13 cellular contexts compared by ENCODE assay signal in genomic region chr19:33408116-33408515, GRCh38. TPM values are rescaled to one million over a fixed set of nuclear protein-coding genes. Genes with fewer than 3 reads are reported as not detected.
DNase-seq lines count a peak whose midpoint lies in the region; ATAC-seq and TF ChIP-seq lines count a peak whose summit lies in the region.
"Had no signal": no experiment of that assay in that cellular context is flagged by ENCODE, and none has a peak within 500 bp of the region (broad histone marks: within the 10 kb centered on the region; RNA-seq: fewer than 3 reads in every experiment).

No MANE protein-coding gene starts in this region.

- peaks cover 0 to 33% (median 0%) of the 10 kb centered on the region in 11 experiments; a peak in 8 of 22 replicates for H4K20me1 ChIP-seq in BLaER1 treated with 17β-estradiol and CSF1 and Interleukin-3, amounts not matched to agents 10 nM and 100 nM

- H3K27ac ChIP-seq in BLaER1 treated with 17β-estradiol and CSF1 and Interleukin-3, amounts not matched to agents 10 nM and 100 nM, result 0 out of 22 replicates have a peak overlapping the region, but pooled peaks of 1 of the 11 experiments have one; percentile 7
- H3K27ac ChIP-seq in right cardiac atrium (ENCODE audit: low read length), result no peak overlapping the region
- H3K27ac ChIP-seq in aorta (ENCODE audit: low read depth in 1 of 2, low read length in 2 of 2), result no peak overlapping the region
- H3K27ac ChIP-seq: C4-2B had no signal

- H3K27ac Mint-ChIP-seq in activated CD4-positive, alpha-beta T cell treated with anti-CD3 and anti-CD28 coated beads, Interleukin-2, amount 10 ng/mL, durations not matched to agents 24 days and 14 days, result no peak overlapping the region
- H3K27ac Mint-ChIP-seq: CD4-positive, alpha-beta memory T cell had no signal

- H3K9ac ChIP-seq in BLaER1 treated with 17β-estradiol and CSF1 and Interleukin-3, amounts not matched to agents 10 nM and 100 nM, result peak overlapping the region in 7 of 11 experiments; percentile 8 to 44 (median 30); a peak in 5 of 22 replicates

- ATAC-seq in Right ventricle myocardium superior (ENCODE audit: poor library complexity) (no peak), right cardiac atrium (no peak), aorta (ENCODE audit: low FRiP score) (no peak)

- H3K4me3 Mint-ChIP-seq in activated CD4-positive, alpha-beta T cell treated with anti-CD3 and anti-CD28 coated beads, Interleukin-2, amount 10 ng/mL, durations not matched to agents 24 days and 14 days, result no peak overlapping the region
- H3K4me3 Mint-ChIP-seq: CD4-positive, alpha-beta memory T cell; H9 had no signal

- no peaks in the 10 kb centered on the region for H3K4me1 Mint-ChIP-seq in activated CD4-positive, alpha-beta T cell treated with anti-CD3 and anti-CD28 coated beads, Interleukin-2, amount 10 ng/mL, durations not matched to agents 24 days and 14 days

- no peaks in the 10 kb centered on the region for H3K36me3 Mint-ChIP-seq in activated CD4-positive, alpha-beta T cell treated with anti-CD3 and anti-CD28 coated beads, Interleukin-2, amount 10 ng/mL, durations not matched to agents 24 days and 14 days (ENCODE audit: low read depth)

- H3K27me3 ChIP-seq in BLaER1 treated with 17β-estradiol and CSF1 and Interleukin-3, amounts not matched to agents 10 nM and 100 nM, result no peaks in the 10 kb centered on the region
- H3K27me3 ChIP-seq in right cardiac atrium (ENCODE audit: control insufficient read depth, insufficient read depth) (no peaks in the 10 kb centered on the region), aorta (ENCODE audit: control insufficient read depth in 1 of 2, insufficient read depth in 2 of 2, low read length in 1 of 2) (no peaks in the 10 kb centered on the region)

- no peaks in the 10 kb centered on the region for H3K9me3 Mint-ChIP-seq in activated CD4-positive, alpha-beta T cell treated with anti-CD3 and anti-CD28 coated beads, Interleukin-2, amount 10 ng/mL, durations not matched to agents 24 days and 14 days
- H3K9me3 Mint-ChIP-seq: CD4-positive, alpha-beta memory T cell; H9 had no signal

- POLR2A ChIA-PET in HEK293T (lab: Yijun Ruan, JAX), result no interaction called here

- H3K27me3 Mint-ChIP-seq in activated CD4-positive, alpha-beta T cell treated with anti-CD3 and anti-CD28 coated beads, Interleukin-2, amount 10 ng/mL, durations not matched to agents 24 days and 14 days, result no peaks in the 10 kb centered on the region
- H3K27me3 Mint-ChIP-seq: CD4-positive, alpha-beta memory T cell had no signal

- peaks cover 0 to 24% (median 0%) of the 10 kb centered on the region in 11 experiments; a peak in 6 of 22 replicates for H3K36me3 ChIP-seq in BLaER1 treated with 17β-estradiol and CSF1 and Interleukin-3, amounts not matched to agents 10 nM and 100 nM
- no peaks in the 10 kb centered on the region for H3K36me3 ChIP-seq in aorta (ENCODE audit: control insufficient read depth in 1 of 2, insufficient read depth in 2 of 2, low read length in 1 of 2)

- H3K4me2 ChIP-seq in BLaER1 treated with 17β-estradiol and CSF1 and Interleukin-3, amounts not matched to agents 10 nM and 100 nM, result peak overlapping the region in 5 of 11 experiments; percentile 15 to 59 (median 44); a peak in 10 of 22 replicates

- CTCF ChIA-PET in HEK293T (lab: Yijun Ruan, JAX), result interaction anchor here (1.5 kb wide), 1 partner anchor 166 kb away, joined by 4 read pairs; no protein-coding TSS in a partner anchor

- H3K4me1 ChIP-seq in BLaER1 treated with 17β-estradiol and CSF1 and Interleukin-3, amounts not matched to agents 10 nM and 100 nM, result peaks cover 43 to 58% (median 50%) of the 10 kb centered on the region in 10 experiments
- H3K4me1 ChIP-seq in right cardiac atrium (ENCODE audit: control insufficient read depth, insufficient read depth, low read length) (no peaks in the 10 kb centered on the region), aorta (ENCODE audit: control insufficient read depth in 1 of 2, insufficient read depth in 2 of 2, low read length in 2 of 2) (no peaks in the 10 kb centered on the region)

- WGBS in right cardiac atrium, result 87% methylated on average over 13 of the region's 13 CpGs
- WGBS in aorta, 2 donors, result 81 to 86% methylated on average over 13 of the region's 13 CpGs

- H3K4me3 ChIP-seq in BLaER1 treated with 17β-estradiol and CSF1 and Interleukin-3, amounts not matched to agents 10 nM and 100 nM, result no peak overlapping the region
- H3K4me3 ChIP-seq in right cardiac atrium (ENCODE audit: low read length), result no peak overlapping the region
- H3K4me3 ChIP-seq in aorta (ENCODE audit: low read length in 2 of 2), result no peak overlapping the region

- H3K9me3 ChIP-seq in BLaER1 treated with 17β-estradiol and CSF1 and Interleukin-3, amounts not matched to agents 10 nM and 100 nM (replicated peaks in 1 of 11), result no peaks in the 10 kb centered on the region
- H3K9me3 ChIP-seq in right cardiac atrium (ENCODE audit: control insufficient read depth, low read length) (no peaks in the 10 kb centered on the region), aorta (ENCODE audit: control insufficient read depth, low read length) (no peaks in the 10 kb centered on the region)

- intact Hi-C loops in Right ventricle myocardium superior (cut with DNase I), result no loop called here
- intact Hi-C loops in cardiac septum (cut with DNase I), result loop anchor here (5.0 to 10.0 kb wide), 2 partner anchors 106 to 263 kb away; partner anchors contain the start of gene CEBPA
- intact Hi-C loops in right cardiac atrium (cut with DNase I), result loop anchor here in 1 of 4 donors (5.0 kb wide), 1 partner anchor 171 kb away; no protein-coding TSS in a partner anchor
- intact Hi-C loops in aorta (cut with DNase I), result loop anchor here (5.0 kb wide), 2 partner anchors 106 to 266 kb away; partner anchors contain the start of gene CEBPA (in 1 of the 2)
- intact Hi-C loops in activated CD4-positive, alpha-beta T cell treated with anti-CD3 and anti-CD28 coated beads, Interleukin-2, amount 10 ng/mL, durations not matched to agents 24 days and 14 days (cut with micrococcal nuclease), result loop anchor here (5.0 kb wide), 1 partner anchor 281 kb away; no protein-coding TSS in a partner anchor

- DNase-seq in Right ventricle myocardium superior, result peak; percentile 36
- DNase-seq in cardiac septum (ENCODE audit: low spot score), result no peak
- DNase-seq in right cardiac atrium, result peak in 2 of 3 donors; percentile 33 to 45
- peak; percentile 32 to 60 for DNase-seq in aorta
- DNase-seq in activated CD4-positive, alpha-beta T cell treated with anti-CD3 and anti-CD28 coated beads, Interleukin-2, amount 10 ng/mL, durations not matched to agents 24 days and 14 days, result no peak
- no peak for DNase-seq in HEK293T (ENCODE audit: extremely low spot score)
- DNase-seq: ACHN; CD4-positive, alpha-beta memory T cell; DMS79; GOT3; H9 had no signal

TF ChIP-seq in HEK293T, 16 proteins besides CTCF, POLR2A, EP300 and RAD21:
- TF ChIP-seq PKNOX1 (IDR thresholded peaks at IDR 0.05) (no peak), ELF4 (IDR thresholded peaks at IDR 0.05) (no peak), LEF1 (IDR thresholded peaks at IDR 0.05; ENCODE audit: borderline replicate concordance) (no peak), L3MBTL2 (conservative IDR thresholded peaks at IDR 0.05) (no peak), FOXM1 (IDR thresholded peaks at IDR 0.05; ENCODE audit: borderline replicate concordance) (no peak), NFRKB (IDR thresholded peaks at IDR 0.05) (no peak), BHLHE40 (IDR thresholded peaks at IDR 0.05; ENCODE audit: borderline replicate concordance) (no peak), ARNT (IDR thresholded peaks at IDR 0.05) (no peak), FOXA1 (IDR thresholded peaks at IDR 0.05) (no peak), SP1 (IDR thresholded peaks at IDR 0.05) (no peak), FOXK2 (IDR thresholded peaks at IDR 0.05) (no peak), TARDBP (IDR thresholded peaks at IDR 0.05) (no peak), HDGF (IDR thresholded peaks at IDR 0.05; ENCODE audit: borderline replicate concordance) (no peak), CTBP1 (IDR thresholded peaks at IDR 0.05; ENCODE audit: borderline replicate concordance) (no peak), ZNF384 (IDR thresholded peaks at IDR 0.05) (no peak), SUZ12 (IDR thresholded peaks at IDR 0.05) (no peak)

RNA-seq across cellular contexts. Expression of gene CEBPG, which starts 34.6 kb away (rescaled TPM):
- total RNA-seq in Right ventricle myocardium superior, result 16.1 TPM
- total RNA-seq in cardiac septum, result 17.3 TPM
- total RNA-seq in right cardiac atrium, result 10 to 100 TPM; 13.1 to 18.3 (median 15.7) TPM
- 12.7 TPM for polyA plus RNA-seq in right cardiac atrium
- 10 to 100 TPM; 21.8 to 30.5 TPM for total RNA-seq in aorta
- polyA plus RNA-seq in aorta, result 10 to 100 TPM in 1 of 2 donors, 1 to 10 TPM in 1; 8.6 to 32.2 TPM
- 29.7 and 29.8 TPM in 2 replicates for total RNA-seq in activated CD4-positive, alpha-beta T cell treated with anti-CD3 and anti-CD28 coated beads, Interleukin-2, amount 10 ng/mL, durations not matched to agents 24 days and 14 days

Comparison
In these comparisons a context has a peak if more than half of its experiments do, and no peak if none do; other contexts are left out.
1. DNase-seq: peak in Right ventricle myocardium superior (single experiment), right cardiac atrium (2 of 3) and aorta (2 of 2); none in cardiac septum (single experiment), activated CD4-positive, alpha-beta T cell treated with anti-CD3 and anti-CD28 coated beads, Interleukin-2, amount 10 ng/mL, durations not matched to agents 24 days and 14 days (single experiment) and HEK293T (single experiment).